In the genomic region with DNA sequence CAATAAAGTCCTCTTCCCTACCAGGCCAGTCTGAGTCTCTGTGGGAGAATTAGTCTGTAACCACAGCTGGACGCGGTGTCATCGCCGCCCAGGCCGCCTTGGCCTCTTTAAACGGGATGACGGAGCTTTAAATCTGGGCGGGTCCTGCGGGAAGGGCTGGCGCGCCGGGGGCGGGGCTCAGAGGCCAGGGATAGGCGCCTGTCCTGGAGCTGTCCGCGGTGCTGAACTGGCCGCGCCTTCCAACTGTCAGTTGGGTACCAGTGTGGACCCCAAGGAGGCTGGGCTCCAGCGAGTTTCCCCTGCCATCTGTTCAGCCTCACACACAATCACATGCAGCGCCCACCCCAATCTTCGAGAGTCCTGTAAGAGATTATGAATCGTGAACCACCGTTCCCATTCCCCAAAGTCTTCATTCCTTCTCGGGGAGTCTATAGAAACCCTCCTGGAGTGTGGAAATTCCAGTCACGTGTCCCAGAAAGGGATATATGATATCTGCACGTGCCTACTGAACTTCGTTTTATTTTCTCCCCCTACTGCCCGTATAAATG, we compare ENCODE assay signal across 1 cellular context.
TF ChIP-seq lines count a peak whose summit lies in the region.

No MANE protein-coding gene starts in this region.

TF ChIP-seq in SK-N-SH treated with all-trans-retinoic acid at 6 μM for 48 hours, 23 proteins besides CTCF, POLR2A, EP300 and RAD21 (continued from another document):
- TF ChIP-seq, protein P1, sequence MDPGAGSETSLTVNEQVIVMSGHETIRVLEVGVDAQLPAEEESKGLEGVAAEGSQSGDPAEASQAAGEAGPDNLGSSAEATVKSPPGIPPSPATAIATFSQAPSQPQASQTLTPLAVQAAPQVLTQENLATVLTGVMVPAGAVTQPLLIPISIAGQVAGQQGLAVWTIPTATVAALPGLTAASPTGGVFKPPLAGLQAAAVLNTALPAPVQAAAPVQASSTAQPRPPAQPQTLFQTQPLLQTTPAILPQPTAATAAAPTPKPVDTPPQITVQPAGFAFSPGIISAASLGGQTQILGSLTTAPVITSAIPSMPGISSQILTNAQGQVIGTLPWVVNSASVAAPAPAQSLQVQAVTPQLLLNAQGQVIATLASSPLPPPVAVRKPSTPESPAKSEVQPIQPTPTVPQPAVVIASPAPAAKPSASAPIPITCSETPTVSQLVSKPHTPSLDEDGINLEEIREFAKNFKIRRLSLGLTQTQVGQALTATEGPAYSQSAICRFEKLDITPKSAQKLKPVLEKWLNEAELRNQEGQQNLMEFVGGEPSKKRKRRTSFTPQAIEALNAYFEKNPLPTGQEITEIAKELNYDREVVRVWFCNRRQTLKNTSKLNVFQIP (CRISPR knock-in tag; IDR thresholded peaks at IDR 0.05; ENCODE audit: borderline replicate concordance, low read depth), result no peak
- TF ChIP-seq ZFP3 (CRISPR knock-in tag; IDR thresholded peaks at IDR 0.05), result peak; percentile 72; the same call in 1 of the 2 replicates
